In genomic region chr10:124946945-124947344, GRCh38 we compare ENCODE assay signal across 15 cellular contexts. TPM values are rescaled to one million over a fixed set of nuclear protein-coding genes. Genes with fewer than 3 reads are reported as not detected.
DNase-seq lines count a peak whose midpoint lies in the region; ATAC-seq, FAIRE-seq and TF ChIP-seq lines count a peak whose summit lies in the region.
"Had no signal": no experiment of that assay in that cellular context is flagged by ENCODE, and none has a peak within 500 bp of the region (broad histone marks: within the 10 kb centered on the region; RNA-seq: fewer than 3 reads in every experiment).

No MANE protein-coding gene starts in this region.

- no peak for ATAC-seq in HepG2
- ATAC-seq: stimulated activated naive B cell treated with anti-CD40 and anti-IgM and Interleukin-4, amounts not matched to agents 10 μg/mL and 1 μg/mL and 100 μg/mL, for 72 hours had no signal

- TF ChIP-seq CTCF in liver (IDR thresholded peaks at IDR 0.05; ENCODE audit: low read depth, low read length, missing input control), result no peak
- TF ChIP-seq CTCF in HepG2 (CRISPR knock-in tag; IDR thresholded peaks at IDR 0.05), result no peak
- TF ChIP-seq CTCF in glutamatergic neuron (IDR thresholded peaks at IDR 0.05; ENCODE audit: partially characterized antibody, unreplicated experiment), result no peak
- TF ChIP-seq CTCF in RWPE1 (conservative IDR thresholded peaks at IDR 0.05; ENCODE audit: low read depth), result no peak

- DNase-seq in HepG2 (ENCODE audit: low spot score) (no peak), NCI-H460 (ENCODE audit: extremely low read depth, low read depth) (peak; percentile 6), glutamatergic neuron (no peak), amygdala (lab: John Stamatoyannopoulos, UW) (no peak), RWPE1 (ENCODE audit: low spot score) (no peak), Ammon's horn (ENCODE audit: low spot score) (no peak), GM19240 (ENCODE audit: insufficient read length, low spot score) (no peak)
- DNase-seq: BE2C; GF-D8; heart right ventricle; ovary; stimulated activated CD4-positive, alpha-beta T cell treated with anti-CD3 and anti-CD28 coated beads, Interleukin-2, amount 100 ng/mL, for 24 hours; stimulated activated naive B cell treated with anti-CD40 and anti-IgM and Interleukin-4, amounts not matched to agents 10 μg/mL and 1 μg/mL and 100 μg/mL, for 72 hours had no signal

- intact Hi-C loops in HepG2 (cut with micrococcal nuclease; ENCODE audit: unreplicated experiment), result no loop called here

- H4K20me1 ChIP-seq in HepG2 (ENCODE audit: insufficient read depth, low read length), result peaks cover 34% of the 10 kb centered on the region

- peak overlapping the region in 1 of 2 donors; percentile 0 for H3K27ac ChIP-seq in liver (ENCODE audit: low read depth in 1 of 2, low read length in 2 of 2)
- H3K27ac ChIP-seq in HepG2 (ENCODE audit: extremely low read length, insufficient read depth, low read length), result no peak overlapping the region
- H3K27ac ChIP-seq in RWPE1, result no peak overlapping the region
- H3K27ac ChIP-seq: ovary had no signal

- H3K36me3 Mint-ChIP-seq in glutamatergic neuron (ENCODE audit: unreplicated experiment), result no peaks in the 10 kb centered on the region

- CTCF ChIA-PET in HepG2 (lab: Yijun Ruan, JAX; ENCODE audit: low intra/inter-chr PET ratio, low total read pairs) (no interaction called here), RWPE1 (lab: Yijun Ruan, JAX) (interaction anchor here (0.6 to 0.7 kb wide), 2 partner anchors 46 to 120 kb away, joined by 3 to 4 read pairs; no protein-coding TSS in a partner anchor)

- no peak overlapping the region for H3K4me3 Mint-ChIP-seq in glutamatergic neuron (ENCODE audit: unreplicated experiment)
- H3K4me3 Mint-ChIP-seq: stimulated activated naive B cell treated with anti-CD40 and anti-IgM and Interleukin-4, amounts not matched to agents 10 μg/mL and 1 μg/mL and 100 μg/mL, for 72 hours had no signal

- H3K36me3 ChIP-seq in liver (ENCODE audit: control insufficient read depth in 4 of 4, insufficient read depth in 3 of 4, low read depth in 1 of 4, low read length in 3 of 4) (peaks cover 0 to 4% (median 0%) of the 10 kb centered on the region in 4 donors), HepG2 (replicated peaks in 1 of 2; ENCODE audit: control insufficient read depth in 1 of 2, insufficient read depth in 2 of 2, low read length in 2 of 2) (peaks cover 6 to 27% of the 10 kb centered on the region in 2 experiments; a peak in 4 of 5 replicates)
- H3K36me3 ChIP-seq: ovary had no signal

- no peak overlapping the region for H3K4me2 ChIP-seq in HepG2 (ENCODE audit: low read depth, low read length)

- no peak overlapping the region for H2AFZ ChIP-seq in HepG2 (ENCODE audit: low read length)

- no peaks in the 10 kb centered on the region for H3K9me3 ChIP-seq in liver (ENCODE audit: control insufficient read depth in 4 of 4, low read length in 3 of 4)
- H3K9me3 ChIP-seq in HepG2 (ENCODE audit: low read length), result no peaks in the 10 kb centered on the region
- H3K9me3 ChIP-seq: BE2C, heart right ventricle, ovary had no signal

- no TSS peak for BruUV-seq in HepG2 (replicated peaks; lab: Mats Ljungman, UMichigan)

- peak overlapping the region; percentile 44 for H3K27ac Mint-ChIP-seq in glutamatergic neuron (ENCODE audit: unreplicated experiment)
- H3K27ac Mint-ChIP-seq: activated T-helper 2 cell treated with anti-CD3 and anti-CD28 coated beads, Interferon-gamma antibody, Interleukin-2, Interleukin-4, amounts not matched to agents 10 μg/mL and 5 μg/mL and 100 μg/mL, durations not matched to agents 14 hours and 24 hours and 36 hours; stimulated activated naive B cell treated with anti-CD40 and anti-IgM and Interleukin-4, amounts not matched to agents 10 μg/mL and 1 μg/mL and 100 μg/mL, for 72 hours had no signal

- no peak for FAIRE-seq in HepG2 (lab: Jason Lieb, UNC)

- TF ChIP-seq RAD21 in liver (IDR thresholded peaks at IDR 0.05), result no peak
- TF ChIP-seq RAD21 in HepG2 (CRISPR knock-in tag; IDR thresholded peaks at IDR 0.05), result no peak

- H3K4me1 ChIP-seq in liver (ENCODE audit: control insufficient read depth in 4 of 4, insufficient read depth in 4 of 4, low read length in 3 of 4) (peaks cover 17 to 55% (median 41%) of the 10 kb centered on the region in 4 donors), HepG2 (ENCODE audit: insufficient read depth, low read length) (no peaks in the 10 kb centered on the region)
- H3K4me1 ChIP-seq: BE2C had no signal

- H3K9ac ChIP-seq in liver (ENCODE audit: low read depth in 1 of 2, low read length in 2 of 2) (no peak overlapping the region), HepG2 (ENCODE audit: insufficient read depth, low read depth, low read length) (no peak overlapping the region)

- H3K79me2 ChIP-seq in HepG2 (ENCODE audit: insufficient read depth, low read length), result peaks cover 81% of the 10 kb centered on the region

- no peaks in the 10 kb centered on the region for H3K27me3 ChIP-seq in liver (ENCODE audit: control insufficient read depth in 4 of 4, insufficient read depth in 4 of 4, low read length in 3 of 4)
- no peaks in the 10 kb centered on the region for H3K27me3 ChIP-seq in HepG2 (ENCODE audit: control insufficient read depth in 1 of 2, insufficient read depth in 2 of 2, low read length in 2 of 2)
- H3K27me3 ChIP-seq: BE2C, heart right ventricle, ovary had no signal

- peaks cover 1% of the 10 kb centered on the region for H3K9me3 Mint-ChIP-seq in glutamatergic neuron (ENCODE audit: unreplicated experiment)
- H3K9me3 Mint-ChIP-seq: activated T-helper 2 cell treated with anti-CD3 and anti-CD28 coated beads, Interferon-gamma antibody, Interleukin-2, Interleukin-4, amounts not matched to agents 10 μg/mL and 5 μg/mL and 100 μg/mL, durations not matched to agents 14 hours and 24 hours and 36 hours; stimulated activated naive B cell treated with anti-CD40 and anti-IgM and Interleukin-4, amounts not matched to agents 10 μg/mL and 1 μg/mL and 100 μg/mL, for 72 hours had no signal

- H3K4me1 Mint-ChIP-seq in glutamatergic neuron (ENCODE audit: low read depth, unreplicated experiment), result peaks cover 19% of the 10 kb centered on the region

- no peak for TF ChIP-seq POLR2A in HepG2 (IDR thresholded peaks at IDR 0.05; ENCODE audit: insufficient read depth in 1 of 2, low read depth in 2 of 2, low read length in 2 of 2)

- POLR2A ChIA-PET in HepG2 (lab: Yijun Ruan, JAX) (no interaction called here), RWPE1 (lab: Yijun Ruan, JAX; ENCODE audit: low non-redundant PET) (no interaction called here)

- TF ChIP-seq EP300 in HepG2 (IDR thresholded peaks at IDR 0.05; ENCODE audit: low read depth in 2 of 2, low read length in 2 of 2) (no peak), HepG2 (CRISPR knock-in tag; IDR thresholded peaks at IDR 0.05; ENCODE audit: borderline replicate concordance) (no peak)

- no peaks in the 10 kb centered on the region for H3K27me3 Mint-ChIP-seq in glutamatergic neuron (ENCODE audit: unreplicated experiment)
- H3K27me3 Mint-ChIP-seq: stimulated activated naive B cell treated with anti-CD40 and anti-IgM and Interleukin-4, amounts not matched to agents 10 μg/mL and 1 μg/mL and 100 μg/mL, for 72 hours had no signal

- in situ Hi-C loops in HepG2 (cut with HindIII; ENCODE audit: extremely low pct_ligation_motif_present, low pct_unique_long_range_greater_than_20kb), result no loop called here

- H3K4me3 ChIP-seq in liver (ENCODE audit: low read depth in 1 of 3, low read length in 3 of 3), result no peak overlapping the region
- H3K4me3 ChIP-seq in HepG2 (replicated peaks in 1 of 3; ENCODE audit: insufficient read depth in 1 of 3, low read depth in 2 of 3, low read length in 3 of 3), result no peak overlapping the region
- H3K4me3 ChIP-seq: heart right ventricle, ovary had no signal

- whole genome bisulfite sequencing in liver, result 52% methylated on average over 2 of the region's 2 CpGs
- WGBS in HepG2 (ENCODE audit: low lambda C conversion rate), result 91% methylated on average over 2 of the region's 2 CpGs

TF ChIP-seq in liver, 16 proteins besides CTCF, POLR2A, EP300 and RAD21 (continues in another document):
- TF ChIP-seq GABPA (IDR thresholded peaks at IDR 0.05 in 1 of 2, conservative IDR thresholded peaks at IDR 0.05 in 1 of 2), result no peak
- TF ChIP-seq FOXA1 (IDR thresholded peaks at IDR 0.05), result no peak
- TF ChIP-seq HNF4A (conservative IDR thresholded peaks at IDR 0.05), result no peak

RNA-seq across cellular contexts. Expression of gene ZRANB1, which starts 5.0 kb away (rescaled TPM):
- 10 to 100 TPM; 21.2 to 32.5 TPM for total RNA-seq in liver
- 1 to 10 TPM; 6.2 to 7.5 TPM for polyA plus RNA-seq in liver
- 19.6 and 20.7 TPM in 2 replicates for total RNA-seq in HepG2 (2016; rRNA removed; fragmentation: Illumina TruSeq; extraction: Trizol)
- 38.1 and 44.9 TPM in 2 replicates for total RNA-seq in HepG2 (2016; cell fraction: cytosol; rRNA removed; fragmentation: Illumina TruSeq; extraction: Trizol; ENCODE audit: low read depth)
- 19.4 and 21.1 TPM in 2 replicates for total RNA-seq in HepG2 (2016; cell fraction: insoluble cytoplasmic fraction; rRNA removed; fragmentation: Illumina TruSeq; extraction: Trizol)
- 26.2 and 28.8 TPM in 2 replicates for total RNA-seq in HepG2 (2016; cell fraction: membrane; rRNA removed; fragmentation: Illumina TruSeq; extraction: Trizol)
- total RNA-seq in HepG2 (2016; cell fraction: nucleus; rRNA removed; fragmentation: Illumina TruSeq; extraction: Trizol), result 22.1 and 22.3 TPM in 2 replicates
- polyA plus RNA-seq in HepG2 (2011; rRNA removed), result 9.6 and 10.3 TPM in 2 replicates
- polyA plus RNA-seq in HepG2 (2011; cell fraction: cytosol; rRNA removed), result 5.2 and 8.8 TPM in 2 replicates
- polyA plus RNA-seq in HepG2 (2011; cell fraction: nucleus; rRNA removed), result 4.3 and 5.7 TPM in 2 replicates
- 13.8 and 15.9 TPM in 2 replicates for polyA plus RNA-seq in HepG2 (2012)
- 2.2 and 2.6 TPM in 2 replicates for polyA plus RNA-seq in HepG2 (2016; cell fraction: cytosol; fragmentation: Illumina TruSeq; extraction: Trizol; ENCODE audit: low read depth)
- polyA plus RNA-seq in HepG2 (2016; cell fraction: insoluble cytoplasmic fraction; fragmentation: Illumina TruSeq; extraction: Trizol; ENCODE audit: low read depth), result 15.8 and 16.5 TPM in 2 replicates
- polyA plus RNA-seq in HepG2 (2016; cell fraction: membrane; fragmentation: Illumina TruSeq; extraction: Trizol; ENCODE audit: low read depth), result 7.6 and 8.4 TPM in 2 replicates
- polyA plus RNA-seq in HepG2 (2016; cell fraction: nucleus; fragmentation: Illumina TruSeq; extraction: Trizol; ENCODE audit: insufficient read depth, low read depth), result 18.8 and 21.5 TPM in 2 replicates
- polyA minus RNA-seq in HepG2 (2011; rRNA and poly(A)+ RNA removed; ENCODE audit: low replicate concordance), result 14.9 and 19.7 TPM in 2 replicates
- 15.5 and 21.6 TPM in 2 replicates for polyA minus RNA-seq in HepG2 (2011; cell fraction: cytosol; rRNA and poly(A)+ RNA removed)
- 30.3 and 31.8 TPM in 2 replicates for polyA minus RNA-seq in HepG2 (2011; cell fraction: nucleus; rRNA and poly(A)+ RNA removed)
- 27.6 and 30.5 TPM in 2 replicates for total RNA-seq in NCI-H460 (2014; rRNA removed; shearing (Covaris generic))
- 6.9 and 11.6 TPM in 2 replicates for polyA plus RNA-seq in NCI-H460 (2014; cell fraction: nucleus; rRNA removed)
- 28.9 TPM for total RNA-seq in glutamatergic neuron (ENCODE audit: unreplicated experiment)
